ENCODE assay signal across 1 cellular context in genomic region chr2:43178602-43179542, GRCh38.
A peak's percentile ranks its signal among the peaks of the same experiment; 100 is the strongest.
TF ChIP-seq lines count a peak whose summit lies in the region.

No MANE protein-coding gene starts in this region.

TF ChIP-seq in HepG2, 621 proteins besides CTCF, POLR2A, EP300 and RAD21 (continued from another document and continues in another):
- TF ChIP-seq NFAT5 (CRISPR knock-in tag; IDR thresholded peaks at IDR 0.05) (0 out of 2 replicates have a peak, but pooled peaks have one; percentile 4), DNMT1 (CRISPR knock-in tag; IDR thresholded peaks at IDR 0.05) (no peak), RERE (CRISPR knock-in tag; IDR thresholded peaks at IDR 0.05; ENCODE audit: low read depth) (peak; percentile 44; the same call in 1 of the 2 replicates), MED13 (CRISPR knock-in tag; IDR thresholded peaks at IDR 0.05) (no peak), NFE2 (CRISPR knock-in tag; IDR thresholded peaks at IDR 0.05) (no peak), ARID3A (IDR thresholded peaks at IDR 0.05; ENCODE audit: low read depth, low read length) (no peak), HOXA9 (CRISPR knock-in tag; IDR thresholded peaks at IDR 0.05; ENCODE audit: borderline replicate concordance) (no peak), ZNF468 (CRISPR knock-in tag; IDR thresholded peaks at IDR 0.05) (no peak), NFYB (CRISPR knock-in tag; IDR thresholded peaks at IDR 0.05) (peak; percentile 24; the same call in 1 of the 2 replicates), NFKBIZ (CRISPR knock-in tag; IDR thresholded peaks at IDR 0.05) (0 out of 2 replicates have a peak, but pooled peaks have one; percentile 58), SOX5 (CRISPR knock-in tag; IDR thresholded peaks at IDR 0.05; ENCODE audit: borderline replicate concordance) (no peak; the same call in 1 of the 2 replicates), TAF1 (CRISPR knock-in tag; IDR thresholded peaks at IDR 0.05) (peak; percentile 48; the same call in 1 of the 2 replicates), ZNF788 (CRISPR knock-in tag; IDR thresholded peaks at IDR 0.05; ENCODE audit: borderline replicate concordance) (peak; percentile 13; the same call in 1 of the 2 replicates), ZNF563 (CRISPR knock-in tag; IDR thresholded peaks at IDR 0.05) (no peak), TIGD3 (CRISPR knock-in tag; IDR thresholded peaks at IDR 0.05; ENCODE audit: borderline replicate concordance) (no peak), ZBTB46 (CRISPR knock-in tag; IDR thresholded peaks at IDR 0.05; ENCODE audit: borderline replicate concordance) (no peak), TBX2 (CRISPR knock-in tag; IDR thresholded peaks at IDR 0.05; ENCODE audit: borderline replicate concordance) (peak; percentile 51; the same call in 1 of the 2 replicates), CAMTA2 (CRISPR knock-in tag; IDR thresholded peaks at IDR 0.05; ENCODE audit: borderline replicate concordance) (0 out of 2 replicates have a peak, but pooled peaks have one; percentile 51), BRD4 (CRISPR knock-in tag; IDR thresholded peaks at IDR 0.05) (peak; percentile 28; the same call in 1 of the 2 replicates), SALL2 (CRISPR knock-in tag; IDR thresholded peaks at IDR 0.05) (peak; percentile 80; the same call in 1 of the 2 replicates)
- TF ChIP-seq, protein P1, sequence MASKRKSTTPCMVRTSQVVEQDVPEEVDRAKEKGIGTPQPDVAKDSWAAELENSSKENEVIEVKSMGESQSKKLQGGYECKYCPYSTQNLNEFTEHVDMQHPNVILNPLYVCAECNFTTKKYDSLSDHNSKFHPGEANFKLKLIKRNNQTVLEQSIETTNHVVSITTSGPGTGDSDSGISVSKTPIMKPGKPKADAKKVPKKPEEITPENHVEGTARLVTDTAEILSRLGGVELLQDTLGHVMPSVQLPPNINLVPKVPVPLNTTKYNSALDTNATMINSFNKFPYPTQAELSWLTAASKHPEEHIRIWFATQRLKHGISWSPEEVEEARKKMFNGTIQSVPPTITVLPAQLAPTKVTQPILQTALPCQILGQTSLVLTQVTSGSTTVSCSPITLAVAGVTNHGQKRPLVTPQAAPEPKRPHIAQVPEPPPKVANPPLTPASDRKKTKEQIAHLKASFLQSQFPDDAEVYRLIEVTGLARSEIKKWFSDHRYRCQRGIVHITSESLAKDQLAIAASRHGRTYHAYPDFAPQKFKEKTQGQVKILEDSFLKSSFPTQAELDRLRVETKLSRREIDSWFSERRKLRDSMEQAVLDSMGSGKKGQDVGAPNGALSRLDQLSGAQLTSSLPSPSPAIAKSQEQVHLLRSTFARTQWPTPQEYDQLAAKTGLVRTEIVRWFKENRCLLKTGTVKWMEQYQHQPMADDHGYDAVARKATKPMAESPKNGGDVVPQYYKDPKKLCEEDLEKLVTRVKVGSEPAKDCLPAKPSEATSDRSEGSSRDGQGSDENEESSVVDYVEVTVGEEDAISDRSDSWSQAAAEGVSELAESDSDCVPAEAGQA (IDR thresholded peaks at IDR 0.05; ENCODE audit: low read depth) = no peak; the same call in 1 of the 2 replicates
- TF ChIP-seq, protein P1 (CRISPR knock-in tag; IDR thresholded peaks at IDR 0.05; ENCODE audit: borderline replicate concordance) = no peak
- TF ChIP-seq, protein P2, sequence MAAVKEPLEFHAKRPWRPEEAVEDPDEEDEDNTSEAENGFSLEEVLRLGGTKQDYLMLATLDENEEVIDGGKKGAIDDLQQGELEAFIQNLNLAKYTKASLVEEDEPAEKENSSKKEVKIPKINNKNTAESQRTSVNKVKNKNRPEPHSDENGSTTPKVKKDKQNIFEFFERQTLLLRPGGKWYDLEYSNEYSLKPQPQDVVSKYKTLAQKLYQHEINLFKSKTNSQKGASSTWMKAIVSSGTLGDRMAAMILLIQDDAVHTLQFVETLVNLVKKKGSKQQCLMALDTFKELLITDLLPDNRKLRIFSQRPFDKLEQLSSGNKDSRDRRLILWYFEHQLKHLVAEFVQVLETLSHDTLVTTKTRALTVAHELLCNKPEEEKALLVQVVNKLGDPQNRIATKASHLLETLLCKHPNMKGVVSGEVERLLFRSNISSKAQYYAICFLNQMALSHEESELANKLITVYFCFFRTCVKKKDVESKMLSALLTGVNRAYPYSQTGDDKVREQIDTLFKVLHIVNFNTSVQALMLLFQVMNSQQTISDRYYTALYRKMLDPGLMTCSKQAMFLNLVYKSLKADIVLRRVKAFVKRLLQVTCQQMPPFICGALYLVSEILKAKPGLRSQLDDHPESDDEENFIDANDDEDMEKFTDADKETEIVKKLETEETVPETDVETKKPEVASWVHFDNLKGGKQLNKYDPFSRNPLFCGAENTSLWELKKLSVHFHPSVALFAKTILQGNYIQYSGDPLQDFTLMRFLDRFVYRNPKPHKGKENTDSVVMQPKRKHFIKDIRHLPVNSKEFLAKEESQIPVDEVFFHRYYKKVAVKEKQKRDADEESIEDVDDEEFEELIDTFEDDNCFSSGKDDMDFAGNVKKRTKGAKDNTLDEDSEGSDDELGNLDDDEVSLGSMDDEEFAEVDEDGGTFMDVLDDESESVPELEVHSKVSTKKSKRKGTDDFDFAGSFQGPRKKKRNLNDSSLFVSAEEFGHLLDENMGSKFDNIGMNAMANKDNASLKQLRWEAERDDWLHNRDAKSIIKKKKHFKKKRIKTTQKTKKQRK (IDR thresholded peaks at IDR 0.05; ENCODE audit: low read length) = no peak
- TF ChIP-seq, protein P3, sequence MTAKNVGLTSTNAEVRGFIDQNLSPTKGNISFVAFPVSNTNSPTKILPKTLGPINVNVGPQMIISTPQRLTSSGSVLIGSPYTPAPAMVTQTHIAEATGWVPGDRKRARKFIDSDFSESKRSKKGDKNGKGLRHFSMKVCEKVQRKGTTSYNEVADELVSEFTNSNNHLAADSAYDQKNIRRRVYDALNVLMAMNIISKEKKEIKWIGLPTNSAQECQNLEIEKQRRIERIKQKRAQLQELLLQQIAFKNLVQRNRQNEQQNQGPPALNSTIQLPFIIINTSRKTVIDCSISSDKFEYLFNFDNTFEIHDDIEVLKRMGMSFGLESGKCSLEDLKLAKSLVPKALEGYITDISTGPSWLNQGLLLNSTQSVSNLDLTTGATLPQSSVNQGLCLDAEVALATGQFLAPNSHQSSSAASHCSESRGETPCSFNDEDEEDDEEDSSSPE (CRISPR knock-in tag; IDR thresholded peaks at IDR 0.05) = no peak
